Comparison of ENCODE assay signal across 13 cellular contexts in the genomic region with DNA sequence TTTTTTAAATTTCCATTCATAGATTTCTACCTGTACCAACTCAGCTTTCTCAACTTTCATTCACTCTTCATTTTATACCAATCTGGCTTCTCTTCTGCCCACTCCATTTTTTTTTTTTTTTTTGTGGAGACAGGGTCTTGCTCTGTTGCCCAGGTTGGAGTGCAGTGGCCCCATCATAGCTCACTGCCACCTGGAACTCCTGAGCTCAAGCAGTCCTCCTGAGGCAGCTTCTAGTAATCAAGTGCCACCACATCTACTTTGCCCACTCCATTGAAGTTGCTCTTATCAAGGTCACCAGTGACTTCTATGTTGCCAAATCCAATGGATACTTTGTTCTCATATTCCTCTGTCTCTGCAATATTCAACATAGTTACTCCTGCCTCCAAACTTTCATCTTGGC. TPM values are rescaled to one million over a fixed set of nuclear protein-coding genes. Genes with fewer than 3 reads are reported as not detected.
DNase-seq lines count a peak whose midpoint lies in the region; ATAC-seq and TF ChIP-seq lines count a peak whose summit lies in the region.
"Had no signal": no experiment of that assay in that cellular context is flagged by ENCODE, and none has a peak within 500 bp of the region (broad histone marks: within the 10 kb centered on the region; RNA-seq: fewer than 3 reads in every experiment).

No MANE protein-coding gene starts in this region.

- H3K36me3 Mint-ChIP-seq in GM23338 (ENCODE audit: low read depth): peaks cover 49% of the 10 kb centered on the region
- peaks cover 34 to 41% of the 10 kb centered on the region in 2 donors for H3K36me3 Mint-ChIP-seq in activated naive CD4-positive, alpha-beta T cell treated with anti-CD3 and anti-CD28 coated beads, Interleukin-2, amount 50 U/mL, for 72 hours

- no peak overlapping the region for H2AFZ ChIP-seq in GM23338

- H4K20me1 ChIP-seq in GM23338 (replicated peaks; ENCODE audit: insufficient read depth): peaks cover 21% of the 10 kb centered on the region

- TF ChIP-seq CTCF in AG09309 (IDR thresholded peaks at IDR 0.05; ENCODE audit: control insufficient read depth, insufficient read depth, low read depth, low read length, missing control alignments) (no peak), GM23338 (conservative IDR thresholded peaks at IDR 0.05; ENCODE audit: low read depth in 2 of 2) (no peak)

- H3K4me3 ChIP-seq in AG09309 (ENCODE audit: control insufficient read depth, low read depth, low read length): peak overlapping the region; percentile 1; the same call in 1 of the 2 replicates
- no peak overlapping the region for H3K4me3 ChIP-seq in GM23338
- peak overlapping the region; percentile 86 for H3K4me3 ChIP-seq in mesodermal cell (ENCODE audit: extremely low read depth, insufficient read depth, low read length, poor library complexity, severe bottlenecking)

- H3K27ac ChIP-seq in GM23338 (ENCODE audit: low read depth) (0 out of 2 replicates have a peak overlapping the region, but pooled peaks have one; percentile 8), mesodermal cell (ENCODE audit: low read depth, low read length, severe bottlenecking) (no peak overlapping the region)
- H3K27ac ChIP-seq: vagina had no signal

- peaks cover 13% of the 10 kb centered on the region for H3K9me3 ChIP-seq in mesodermal cell (ENCODE audit: control insufficient read depth, low read length)
- H3K9me3 ChIP-seq: vagina had no signal

- peak overlapping the region; percentile 99; the same call in 1 of the 2 replicates for H3K27ac Mint-ChIP-seq in GM23338
- H3K27ac Mint-ChIP-seq in activated naive CD4-positive, alpha-beta T cell treated with anti-CD3 and anti-CD28 coated beads, Interleukin-2, amount 50 U/mL, for 72 hours: peak overlapping the region; percentile 96 to 99

- H3K27me3 Mint-ChIP-seq in GM23338 (ENCODE audit: insufficient read depth, low read depth, poor library complexity): peaks cover 10% of the 10 kb centered on the region

- H3F3A ChIP-seq in GM23338 (replicated peaks; ENCODE audit: low read depth): peaks cover 6% of the 10 kb centered on the region

- peaks cover 15% of the 10 kb centered on the region for H3K4me1 Mint-ChIP-seq in GM23338

- peak overlapping the region; percentile 99 for H3K4me3 Mint-ChIP-seq in GM23338

- H3K9me3 Mint-ChIP-seq in GM23338: peaks cover 26% of the 10 kb centered on the region
- H3K9me3 Mint-ChIP-seq in activated naive CD4-positive, alpha-beta T cell treated with anti-CD3 and anti-CD28 coated beads, Interleukin-2, amount 50 U/mL, for 72 hours: no peaks in the 10 kb centered on the region

- H3K9me2 ChIP-seq in GM23338 (ENCODE audit: insufficient read depth): peaks cover 3% of the 10 kb centered on the region; the same call in 1 of the 2 replicates

- H3K79me2 ChIP-seq in GM23338 (replicated peaks; ENCODE audit: insufficient read depth): peaks cover 80% of the 10 kb centered on the region

- H3K4me2 ChIP-seq in GM23338: no peak overlapping the region; the same call in 1 of the 2 replicates

- DNase-seq in AG09309 (ENCODE audit: low read depth) (no peak), GM23338 (ENCODE audit: low spot score) (no peak), NCI-H146 (lab: John Stamatoyannopoulos, UW) (no peak), NCI-H345 treated with DMSO at 0.1 percent for 48 hours (lab: John Stamatoyannopoulos, UW; ENCODE audit: unreplicated experiment) (no peak)
- DNase-seq in activated naive CD4-positive, alpha-beta T cell treated with anti-CD3 and anti-CD28 coated beads, Interleukin-2, amount 50 U/mL, for 72 hours (ENCODE audit: low spot score in 2 of 2): no peak
- DNase-seq: cortex of kidney, DMS53, NCI-H2029 treated with DMSO at 0.1 percent for 48 hours, Right ventricle myocardium superior had no signal

- H3K4me1 ChIP-seq in GM23338 (ENCODE audit: insufficient read depth) (peaks cover 9% of the 10 kb centered on the region), mesodermal cell (ENCODE audit: control insufficient read depth, insufficient read depth, low read length, poor library complexity, severe bottlenecking) (peaks cover 4% of the 10 kb centered on the region)

- H3K36me3 ChIP-seq in GM23338 (ENCODE audit: insufficient read depth): peaks cover 9% of the 10 kb centered on the region
- H3K36me3 ChIP-seq in mesodermal cell (ENCODE audit: control insufficient read depth, insufficient read depth, low read length): peaks cover 62% of the 10 kb centered on the region

- ATAC-seq in GM23338 (no peak), GM21825 (IDR thresholded peaks at IDR 0.05; ENCODE audit: unreplicated experiment) (no peak), HG02623 (IDR thresholded peaks at IDR 0.05; ENCODE audit: unreplicated experiment) (no peak)
- no peak for ATAC-seq in activated naive CD4-positive, alpha-beta T cell treated with anti-CD3 and anti-CD28 coated beads, Interleukin-2, amount 50 U/mL, for 72 hours

- no peaks in the 10 kb centered on the region for H3K27me3 ChIP-seq in GM23338 (ENCODE audit: insufficient read depth)
- H3K27me3 ChIP-seq: vagina had no signal

TF ChIP-seq in GM23338, 12 proteins besides CTCF, POLR2A, EP300 and RAD21:
- TF ChIP-seq ZNF114 (CRISPR knock-in tag; IDR thresholded peaks at IDR 0.05) (no peak), NANOG (IDR thresholded peaks at IDR 0.05; ENCODE audit: borderline replicate concordance) (no peak), CREB1 (CRISPR knock-in tag; IDR thresholded peaks at IDR 0.05; ENCODE audit: low read depth) (no peak), STAT1 (IDR thresholded peaks at IDR 0.05; ENCODE audit: unreplicated experiment) (no peak), EZH2phosphoT487 (IDR thresholded peaks at IDR 0.05; ENCODE audit: unreplicated experiment) (no peak)
- TF ChIP-seq, protein P1, sequence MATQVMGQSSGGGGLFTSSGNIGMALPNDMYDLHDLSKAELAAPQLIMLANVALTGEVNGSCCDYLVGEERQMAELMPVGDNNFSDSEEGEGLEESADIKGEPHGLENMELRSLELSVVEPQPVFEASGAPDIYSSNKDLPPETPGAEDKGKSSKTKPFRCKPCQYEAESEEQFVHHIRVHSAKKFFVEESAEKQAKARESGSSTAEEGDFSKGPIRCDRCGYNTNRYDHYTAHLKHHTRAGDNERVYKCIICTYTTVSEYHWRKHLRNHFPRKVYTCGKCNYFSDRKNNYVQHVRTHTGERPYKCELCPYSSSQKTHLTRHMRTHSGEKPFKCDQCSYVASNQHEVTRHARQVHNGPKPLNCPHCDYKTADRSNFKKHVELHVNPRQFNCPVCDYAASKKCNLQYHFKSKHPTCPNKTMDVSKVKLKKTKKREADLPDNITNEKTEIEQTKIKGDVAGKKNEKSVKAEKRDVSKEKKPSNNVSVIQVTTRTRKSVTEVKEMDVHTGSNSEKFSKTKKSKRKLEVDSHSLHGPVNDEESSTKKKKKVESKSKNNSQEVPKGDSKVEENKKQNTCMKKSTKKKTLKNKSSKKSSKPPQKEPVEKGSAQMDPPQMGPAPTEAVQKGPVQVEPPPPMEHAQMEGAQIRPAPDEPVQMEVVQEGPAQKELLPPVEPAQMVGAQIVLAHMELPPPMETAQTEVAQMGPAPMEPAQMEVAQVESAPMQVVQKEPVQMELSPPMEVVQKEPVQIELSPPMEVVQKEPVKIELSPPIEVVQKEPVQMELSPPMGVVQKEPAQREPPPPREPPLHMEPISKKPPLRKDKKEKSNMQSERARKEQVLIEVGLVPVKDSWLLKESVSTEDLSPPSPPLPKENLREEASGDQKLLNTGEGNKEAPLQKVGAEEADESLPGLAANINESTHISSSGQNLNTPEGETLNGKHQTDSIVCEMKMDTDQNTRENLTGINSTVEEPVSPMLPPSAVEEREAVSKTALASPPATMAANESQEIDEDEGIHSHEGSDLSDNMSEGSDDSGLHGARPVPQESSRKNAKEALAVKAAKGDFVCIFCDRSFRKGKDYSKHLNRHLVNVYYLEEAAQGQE (IDR thresholded peaks at IDR 0.05; ENCODE audit: unreplicated experiment): no peak

RNA-seq across cellular contexts. Expression of gene SUPT6H, which starts 1.7 kb away (rescaled TPM):
- total RNA-seq in GM23338 (2014; rRNA removed; shearing (Covaris generic)): 47.1 and 70.7 TPM in 2 replicates
- 17.8 and 22.2 TPM in 2 replicates for polyA plus RNA-seq in GM23338 (2016; fragmentation: Nextera tagmentation; extraction: Ambion mirVana)
- 10 to 100 TPM; 70.0 to 91.8 TPM for total RNA-seq in activated naive CD4-positive, alpha-beta T cell treated with anti-CD3 and anti-CD28 coated beads, Interleukin-2, amount 50 U/mL, for 72 hours
- 36.4 TPM for polyA plus RNA-seq in mesodermal cell (2013, experiment 1 of 2)
- 35.1 TPM for polyA plus RNA-seq in mesodermal cell (2013, experiment 2 of 2)

RNA-seq across cellular contexts. Expression of gene SDF2, which starts 2.0 kb away (rescaled TPM):
- 32.5 and 40.6 TPM in 2 replicates for total RNA-seq in GM23338 (2014; rRNA removed; shearing (Covaris generic))
- 40.9 and 54.6 TPM in 2 replicates for polyA plus RNA-seq in GM23338 (2016; fragmentation: Nextera tagmentation; extraction: Ambion mirVana)
- total RNA-seq in activated naive CD4-positive, alpha-beta T cell treated with anti-CD3 and anti-CD28 coated beads, Interleukin-2, amount 50 U/mL, for 72 hours: 10 to 100 TPM; 43.5 to 46.2 TPM
- 70.8 TPM for polyA plus RNA-seq in mesodermal cell (2013, experiment 1 of 2)
- 50.5 TPM for polyA plus RNA-seq in mesodermal cell (2013, experiment 2 of 2)

RNA-seq across cellular contexts. Expression of gene BLTP2, which starts 18.8 kb away (rescaled TPM):
- total RNA-seq in GM23338 (2014; rRNA removed; shearing (Covaris generic)): 166 and 176 TPM in 2 replicates
- 58.6 and 71.0 TPM in 2 replicates for polyA plus RNA-seq in GM23338 (2016; fragmentation: Nextera tagmentation; extraction: Ambion mirVana)
- 100 to 1,000 TPM; 155 to 156 TPM for total RNA-seq in activated naive CD4-positive, alpha-beta T cell treated with anti-CD3 and anti-CD28 coated beads, Interleukin-2, amount 50 U/mL, for 72 hours
- polyA plus RNA-seq in mesodermal cell (2013, experiment 1 of 2): 60.5 TPM
- polyA plus RNA-seq in mesodermal cell (2013, experiment 2 of 2): 60.3 TPM

RNA-seq across cellular contexts. Expression of gene PROCA1, which starts 48.0 kb away (rescaled TPM):
- total RNA-seq in GM23338 (2014; rRNA removed; shearing (Covaris generic)): 10.0 and 11.3 TPM in 2 replicates
- 14.4 and 14.9 TPM in 2 replicates for polyA plus RNA-seq in GM23338 (2016; fragmentation: Nextera tagmentation; extraction: Ambion mirVana)
- 1 to 10 TPM; 5.7 to 6.4 TPM for total RNA-seq in activated naive CD4-positive, alpha-beta T cell treated with anti-CD3 and anti-CD28 coated beads, Interleukin-2, amount 50 U/mL, for 72 hours
- polyA plus RNA-seq in mesodermal cell (2013, experiment 1 of 2): 13.1 TPM
- polyA plus RNA-seq in mesodermal cell (2013, experiment 2 of 2): 11.7 TPM

RNA-seq across cellular contexts. Expression of gene RSKR, which starts 49.7 kb away (rescaled TPM):
- total RNA-seq in GM23338 (2014; rRNA removed; shearing (Covaris generic)): 38.8 and 41.4 TPM in 2 replicates
- polyA plus RNA-seq in GM23338 (2016; fragmentation: Nextera tagmentation; extraction: Ambion mirVana): 4.7 and 7.5 TPM in 2 replicates
- total RNA-seq in activated naive CD4-positive, alpha-beta T cell treated with anti-CD3 and anti-CD28 coated beads, Interleukin-2, amount 50 U/mL, for 72 hours: 10 to 100 TPM; 29.7 to 32.2 TPM
- 16.3 TPM for polyA plus RNA-seq in mesodermal cell (2013, experiment 1 of 2)
- polyA plus RNA-seq in mesodermal cell (2013, experiment 2 of 2): 10.1 TPM
